Comparison of ENCODE assay signal across 10 cellular contexts in the genomic region with DNA sequence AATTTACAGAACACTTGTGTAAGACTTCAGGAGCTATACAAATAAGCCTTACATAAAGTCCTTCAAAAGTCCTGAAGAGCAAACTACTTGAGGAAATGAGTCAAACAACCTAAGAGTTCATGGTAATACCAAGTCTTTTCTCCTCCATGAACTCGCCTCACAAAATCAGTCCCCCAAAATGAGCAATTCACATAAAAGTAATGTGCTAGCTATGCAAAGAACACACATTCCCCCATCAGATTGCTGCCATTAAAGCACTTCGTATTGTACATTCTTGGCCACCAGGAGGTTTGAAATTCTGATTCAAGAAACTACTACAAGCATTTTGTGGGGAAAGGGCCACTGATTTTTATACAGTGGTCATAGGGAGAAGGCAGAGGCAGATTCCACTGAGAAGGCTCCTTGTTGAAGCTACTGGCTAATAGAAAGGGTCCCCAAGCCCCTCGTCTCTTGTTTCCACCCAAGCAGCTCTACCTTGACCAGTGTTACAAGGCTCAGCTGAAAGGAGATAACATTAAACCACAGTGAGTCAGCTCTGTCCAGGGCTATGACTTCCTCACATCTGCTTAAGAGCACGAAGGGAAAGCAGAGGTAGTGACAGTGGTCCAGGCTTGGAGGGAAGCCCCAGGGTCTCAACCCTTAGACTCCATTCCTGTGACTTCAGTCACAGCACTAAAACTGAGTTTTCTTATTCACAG.
DNase-seq lines count a peak whose midpoint lies in the region; ATAC-seq, FAIRE-seq and TF ChIP-seq lines count a peak whose summit lies in the region.
"Had no signal": no experiment of that assay in that cellular context is flagged by ENCODE, and none has a peak within 500 bp of the region (broad histone marks: within the 10 kb centered on the region; RNA-seq: fewer than 3 reads in every experiment).

No MANE protein-coding gene starts in this region.

- POLR2A ChIA-PET in A549 (lab: Yijun Ruan, JAX) = no interaction called here

- TF ChIP-seq RAD21 in A549 (conservative IDR thresholded peaks at IDR 0.05 in 1 of 2, IDR thresholded peaks at IDR 0.05 in 1 of 2) = no peak

- H3K27ac ChIP-seq in A549 = peak overlapping the region; percentile 29 to 49; a peak in 3 of 6 replicates
- no peak overlapping the region for H3K27ac ChIP-seq in foreskin keratinocyte
- no peak overlapping the region for H3K27ac ChIP-seq in psoas muscle
- H3K27ac ChIP-seq: HL-60 had no signal

- TF ChIP-seq EP300 in A549 (IDR thresholded peaks at IDR 0.05) = no peak

- H3K27me3 ChIP-seq in foreskin keratinocyte (no peaks in the 10 kb centered on the region), psoas muscle (ENCODE audit: insufficient read depth in 3 of 3, low read length in 2 of 3) (no peaks in the 10 kb centered on the region)

- 64% methylated on average over 4 of the region's 4 CpGs for WGBS in A549 (ENCODE audit: missing lambda C conversion rate)
- 86 to 87% (median 87%) methylated on average over 4 of the region's 4 CpGs for WGBS in psoas muscle, 3 donors

- H3K36me3 ChIP-seq in psoas muscle (ENCODE audit: insufficient read depth in 1 of 2, low read depth in 1 of 2) = no peaks in the 10 kb centered on the region

- H3K4me1 ChIP-seq in A549 (peaks cover 22% of the 10 kb centered on the region), foreskin keratinocyte (peaks cover 25% of the 10 kb centered on the region), psoas muscle (no peaks in the 10 kb centered on the region)

- TF ChIP-seq CTCF in A549 (IDR thresholded peaks at IDR 0.05) (no peak), foreskin keratinocyte (conservative IDR thresholded peaks at IDR 0.05) (no peak), psoas muscle (IDR thresholded peaks at IDR 0.05) (no peak)

- peaks cover 9% of the 10 kb centered on the region; the same call in 2 of the 3 replicates for H3K9me3 ChIP-seq in A549
- H3K9me3 ChIP-seq in psoas muscle = no peaks in the 10 kb centered on the region

- FAIRE-seq in A549 (lab: Jason Lieb, UNC) = no peak

- ATAC-seq in A549 (peak; percentile 59 to 87; a peak in 4 of 6 replicates), foreskin keratinocyte (peak; percentile 70), GM18867 (IDR thresholded peaks at IDR 0.05; ENCODE audit: unreplicated experiment) (no peak), psoas muscle (no peak)

- intact Hi-C loops in psoas muscle (cut with DNase I) = no loop called here

- CTCF ChIA-PET in A549 (lab: Yijun Ruan, JAX) = interaction anchor here (0.6 kb wide), 1 partner anchor 43 kb away, joined by 3 read pairs; no protein-coding TSS in a partner anchor

- no peak for TF ChIP-seq POLR2A in A549 (IDR thresholded peaks at IDR 0.05; ENCODE audit: low read length)

- H3K4me3 ChIP-seq in A549 = no peak overlapping the region
- H3K4me3 ChIP-seq in psoas muscle = no peak overlapping the region

- no peak for DNase-seq in A549 (ENCODE audit: low read depth in 1 of 2, low spot score in 1 of 2)
- peak; percentile 49 for DNase-seq in ELR (ENCODE audit: low read depth)
- peak; percentile 27 for DNase-seq in SKM-1 treated with dmso at 0.1 percent for 144 hours (lab: John Stamatoyannopoulos, UW; ENCODE audit: unreplicated experiment)
- no peak for DNase-seq in foreskin keratinocyte
- DNase-seq in DMS79 treated with DMSO at 0.1 percent for 48 hours (lab: John Stamatoyannopoulos, UW) = no peak
- DNase-seq in psoas muscle = no peak
- no peak for DNase-seq in T1000 (lab: John Stamatoyannopoulos, UW)
- DNase-seq: retina had no signal

- peak overlapping the region; percentile 25; the same call in 2 of the 3 replicates for H3K4me2 ChIP-seq in A549

TF ChIP-seq in A549, 52 proteins besides CTCF, POLR2A, EP300 and RAD21:
- no peak for TF ChIP-seq SREBF2 (IDR thresholded peaks at IDR 0.05)
- TF ChIP-seq NR3C1 (IDR thresholded peaks at IDR 0.05) = no peak
- no peak for TF ChIP-seq POLR2AphosphoS2 (conservative IDR thresholded peaks at IDR 0.05; ENCODE audit: low read length)
- no peak for TF ChIP-seq FOSL2 (IDR thresholded peaks at IDR 0.05)
- TF ChIP-seq FOSL2 (CRISPR knock-in tag; IDR thresholded peaks at IDR 0.05) = no peak
- TF ChIP-seq, protein P1, sequence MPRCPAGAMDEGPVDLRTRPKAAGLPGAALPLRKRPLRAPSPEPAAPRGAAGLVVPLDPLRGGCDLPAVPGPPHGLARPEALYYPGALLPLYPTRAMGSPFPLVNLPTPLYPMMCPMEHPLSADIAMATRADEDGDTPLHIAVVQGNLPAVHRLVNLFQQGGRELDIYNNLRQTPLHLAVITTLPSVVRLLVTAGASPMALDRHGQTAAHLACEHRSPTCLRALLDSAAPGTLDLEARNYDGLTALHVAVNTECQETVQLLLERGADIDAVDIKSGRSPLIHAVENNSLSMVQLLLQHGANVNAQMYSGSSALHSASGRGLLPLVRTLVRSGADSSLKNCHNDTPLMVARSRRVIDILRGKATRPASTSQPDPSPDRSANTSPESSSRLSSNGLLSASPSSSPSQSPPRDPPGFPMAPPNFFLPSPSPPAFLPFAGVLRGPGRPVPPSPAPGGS (IDR thresholded peaks at IDR 0.05) = no peak
- TF ChIP-seq, protein P2, sequence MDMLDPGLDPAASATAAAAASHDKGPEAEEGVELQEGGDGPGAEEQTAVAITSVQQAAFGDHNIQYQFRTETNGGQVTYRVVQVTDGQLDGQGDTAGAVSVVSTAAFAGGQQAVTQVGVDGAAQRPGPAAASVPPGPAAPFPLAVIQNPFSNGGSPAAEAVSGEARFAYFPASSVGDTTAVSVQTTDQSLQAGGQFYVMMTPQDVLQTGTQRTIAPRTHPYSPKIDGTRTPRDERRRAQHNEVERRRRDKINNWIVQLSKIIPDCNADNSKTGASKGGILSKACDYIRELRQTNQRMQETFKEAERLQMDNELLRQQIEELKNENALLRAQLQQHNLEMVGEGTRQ (IDR thresholded peaks at IDR 0.05) = no peak
- TF ChIP-seq HDAC2 (IDR thresholded peaks at IDR 0.05) = no peak
- TF ChIP-seq CEBPB (IDR thresholded peaks at IDR 0.05) = no peak
- TF ChIP-seq SMC3 (IDR thresholded peaks at IDR 0.05) = no peak
- TF ChIP-seq, protein P3, sequence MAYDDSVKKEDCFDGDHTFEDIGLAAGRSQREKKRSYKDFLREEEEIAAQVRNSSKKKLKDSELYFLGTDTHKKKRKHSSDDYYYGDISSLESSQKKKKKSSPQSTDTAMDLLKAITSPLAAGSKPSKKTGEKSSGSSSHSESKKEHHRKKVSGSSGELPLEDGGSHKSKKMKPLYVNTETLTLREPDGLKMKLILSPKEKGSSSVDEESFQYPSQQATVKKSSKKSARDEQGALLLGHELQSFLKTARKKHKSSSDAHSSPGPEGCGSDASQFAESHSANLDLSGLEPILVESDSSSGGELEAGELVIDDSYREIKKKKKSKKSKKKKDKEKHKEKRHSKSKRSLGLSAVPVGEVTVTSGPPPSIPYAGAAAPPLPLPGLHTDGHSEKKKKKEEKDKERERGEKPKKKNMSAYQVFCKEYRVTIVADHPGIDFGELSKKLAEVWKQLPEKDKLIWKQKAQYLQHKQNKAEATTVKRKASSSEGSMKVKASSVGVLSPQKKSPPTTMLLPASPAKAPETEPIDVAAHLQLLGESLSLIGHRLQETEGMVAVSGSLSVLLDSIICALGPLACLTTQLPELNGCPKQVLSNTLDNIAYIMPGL (CRISPR knock-in tag; IDR thresholded peaks at IDR 0.05; ENCODE audit: borderline replicate concordance) = no peak
- no peak for TF ChIP-seq KDM5A (IDR thresholded peaks at IDR 0.05)
- no peak for TF ChIP-seq JUN (IDR thresholded peaks at IDR 0.05)
- TF ChIP-seq, protein P4, sequence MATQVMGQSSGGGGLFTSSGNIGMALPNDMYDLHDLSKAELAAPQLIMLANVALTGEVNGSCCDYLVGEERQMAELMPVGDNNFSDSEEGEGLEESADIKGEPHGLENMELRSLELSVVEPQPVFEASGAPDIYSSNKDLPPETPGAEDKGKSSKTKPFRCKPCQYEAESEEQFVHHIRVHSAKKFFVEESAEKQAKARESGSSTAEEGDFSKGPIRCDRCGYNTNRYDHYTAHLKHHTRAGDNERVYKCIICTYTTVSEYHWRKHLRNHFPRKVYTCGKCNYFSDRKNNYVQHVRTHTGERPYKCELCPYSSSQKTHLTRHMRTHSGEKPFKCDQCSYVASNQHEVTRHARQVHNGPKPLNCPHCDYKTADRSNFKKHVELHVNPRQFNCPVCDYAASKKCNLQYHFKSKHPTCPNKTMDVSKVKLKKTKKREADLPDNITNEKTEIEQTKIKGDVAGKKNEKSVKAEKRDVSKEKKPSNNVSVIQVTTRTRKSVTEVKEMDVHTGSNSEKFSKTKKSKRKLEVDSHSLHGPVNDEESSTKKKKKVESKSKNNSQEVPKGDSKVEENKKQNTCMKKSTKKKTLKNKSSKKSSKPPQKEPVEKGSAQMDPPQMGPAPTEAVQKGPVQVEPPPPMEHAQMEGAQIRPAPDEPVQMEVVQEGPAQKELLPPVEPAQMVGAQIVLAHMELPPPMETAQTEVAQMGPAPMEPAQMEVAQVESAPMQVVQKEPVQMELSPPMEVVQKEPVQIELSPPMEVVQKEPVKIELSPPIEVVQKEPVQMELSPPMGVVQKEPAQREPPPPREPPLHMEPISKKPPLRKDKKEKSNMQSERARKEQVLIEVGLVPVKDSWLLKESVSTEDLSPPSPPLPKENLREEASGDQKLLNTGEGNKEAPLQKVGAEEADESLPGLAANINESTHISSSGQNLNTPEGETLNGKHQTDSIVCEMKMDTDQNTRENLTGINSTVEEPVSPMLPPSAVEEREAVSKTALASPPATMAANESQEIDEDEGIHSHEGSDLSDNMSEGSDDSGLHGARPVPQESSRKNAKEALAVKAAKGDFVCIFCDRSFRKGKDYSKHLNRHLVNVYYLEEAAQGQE (IDR thresholded peaks at IDR 0.05) = no peak
- TF ChIP-seq RARB (CRISPR knock-in tag; IDR thresholded peaks at IDR 0.05) = no peak
- no peak for TF ChIP-seq EHMT2 (IDR thresholded peaks at IDR 0.05; ENCODE audit: low read depth)
- no peak for TF ChIP-seq RCOR1 (IDR thresholded peaks at IDR 0.05; ENCODE audit: low read depth, low read length)
- TF ChIP-seq HEYL (CRISPR knock-in tag; IDR thresholded peaks at IDR 0.05) = no peak
- no peak for TF ChIP-seq ESRRA (IDR thresholded peaks at IDR 0.05; ENCODE audit: borderline replicate concordance, low read length)

Comparison
In these comparisons a context has a peak if more than half of its experiments do, and no peak if none do; other contexts are left out.
1. ATAC-seq: peak in A549 (2 of 2) and foreskin keratinocyte (single experiment); none in GM18867 (single experiment) and psoas muscle (0 of 4).
2. DNase-seq: peak in ELR (single experiment) and SKM-1 treated with dmso at 0.1 percent for 144 hours (single experiment); none in A549 (0 of 2), foreskin keratinocyte (0 of 2), DMS79 treated with DMSO at 0.1 percent for 48 hours (single experiment), psoas muscle (0 of 2) and T1000 (single experiment).
3. H3K27ac ChIP-seq: peak in A549 (2 of 2); none in foreskin keratinocyte (single experiment) and psoas muscle (single experiment).